ENCODE assay signal across 8 cellular contexts in the genomic region with DNA sequence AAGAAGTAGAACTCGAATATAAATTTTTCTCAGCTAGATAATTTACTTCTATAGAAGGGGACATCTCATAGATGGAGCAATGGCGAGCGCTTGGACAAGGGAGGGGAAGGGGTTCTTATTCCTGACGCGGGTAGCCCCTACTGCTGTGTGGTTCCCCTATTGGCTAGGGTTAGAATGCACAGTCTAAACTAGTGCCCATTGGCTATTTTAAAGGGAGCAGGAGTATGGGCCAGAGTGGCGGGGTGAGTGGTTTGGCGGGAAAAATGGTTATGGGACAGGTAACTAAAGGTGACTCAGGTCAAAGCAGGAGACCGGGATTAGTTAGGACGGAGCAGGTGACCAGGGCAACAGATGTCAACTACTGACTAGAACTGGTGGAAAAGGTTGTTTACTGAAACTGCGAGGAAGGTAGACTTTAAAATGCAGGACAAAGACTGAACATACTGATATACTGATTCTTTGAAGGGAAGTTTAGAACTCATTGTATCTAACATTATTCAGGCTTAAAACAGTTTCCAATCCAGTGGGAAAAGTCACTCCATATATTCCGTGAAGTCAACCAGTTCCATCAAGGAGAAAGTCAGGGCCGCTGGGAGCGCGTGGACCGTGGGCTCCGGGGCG. TPM values are rescaled to one million over a fixed set of nuclear protein-coding genes. Genes with fewer than 3 reads are reported as not detected.
DNase-seq lines count a peak whose midpoint lies in the region; ATAC-seq, FAIRE-seq and TF ChIP-seq lines count a peak whose summit lies in the region.

No MANE protein-coding gene starts in this region.

- H3K4me3 Mint-ChIP-seq in activated CD4-positive, alpha-beta T cell treated with anti-CD3 and anti-CD28 coated beads, Interleukin-2, amount 10 ng/mL, durations not matched to agents 24 days and 14 days: peak overlapping the region; percentile 82
- peak overlapping the region; percentile 86 to 89 for H3K4me3 Mint-ChIP-seq in stimulated activated naive CD8-positive, alpha-beta T cell treated with anti-CD3 and anti-CD28 coated beads, Interleukin-15, amount 100 ng/mL, for 72 hours

- ATAC-seq in stimulated activated naive CD8-positive, alpha-beta T cell treated with anti-CD3 and anti-CD28 coated beads, Interleukin-15, amount 100 ng/mL, for 72 hours: no peak

- H3K9me3 Mint-ChIP-seq in activated CD4-positive, alpha-beta T cell treated with anti-CD3 and anti-CD28 coated beads, Interleukin-2, amount 10 ng/mL, durations not matched to agents 24 days and 14 days: no peaks in the 10 kb centered on the region
- no peaks in the 10 kb centered on the region for H3K9me3 Mint-ChIP-seq in stimulated activated naive CD8-positive, alpha-beta T cell treated with anti-CD3 and anti-CD28 coated beads, Interleukin-15, amount 100 ng/mL, for 72 hours

- peak; percentile 70 for DNase-seq in activated CD4-positive, alpha-beta T cell treated with anti-CD3 and anti-CD28 coated beads, Interleukin-2, amount 10 ng/mL, durations not matched to agents 24 days and 14 days
- DNase-seq in activated CD4-positive, alpha-beta T cell treated with anti-CD3 and anti-CD28 coated beads for 1 hour: no peak
- peak; percentile 81 for DNase-seq in NCI-H2227 (lab: John Stamatoyannopoulos, UW; ENCODE audit: unreplicated experiment)
- no peak for DNase-seq in ascending aorta (ENCODE audit: low spot score in 2 of 2)
- DNase-seq in kidney: no peak
- peak in 1 of 2 donors; percentile 31 for DNase-seq in stimulated activated naive CD8-positive, alpha-beta T cell treated with anti-CD3 and anti-CD28 coated beads, Interleukin-15, amount 100 ng/mL, for 72 hours
- no peak for DNase-seq in NCI-H524 (lab: John Stamatoyannopoulos, UW)
- DNase-seq in DMS 273 (lab: John Stamatoyannopoulos, UW; ENCODE audit: unreplicated experiment): no peak

- H3K4me3 ChIP-seq in ascending aorta (peak overlapping the region; percentile 81), kidney (ENCODE audit: low read length in 2 of 2) (peak overlapping the region; percentile 66 to 79)

- H3K9me3 ChIP-seq in ascending aorta: no peaks in the 10 kb centered on the region
- no peaks in the 10 kb centered on the region for H3K9me3 ChIP-seq in kidney (ENCODE audit: control insufficient read depth in 1 of 2, low read length in 2 of 2)

- H3K27ac ChIP-seq in ascending aorta (peak overlapping the region; percentile 85 to 93), kidney (ENCODE audit: low read depth in 2 of 2, low read length in 2 of 2) (peak overlapping the region in 1 of 2 donors; percentile 88)

- H3K27me3 ChIP-seq in ascending aorta: no peaks in the 10 kb centered on the region

- intact Hi-C loops in activated CD4-positive, alpha-beta T cell treated with anti-CD3 and anti-CD28 coated beads, Interleukin-2, amount 10 ng/mL, durations not matched to agents 24 days and 14 days (cut with micrococcal nuclease): loop anchor here (5.0 kb wide), 1 partner anchor 104 kb away; a partner anchor contains a TSS
- intact Hi-C loops in ascending aorta (cut with DNase I): loop anchor here (1.0 to 10.0 kb wide), 4 partner anchors 40 to 396 kb away; a partner anchor contains a TSS
- intact Hi-C loops in kidney (cut with DNase I): no loop called here

- H3K36me3 Mint-ChIP-seq in activated CD4-positive, alpha-beta T cell treated with anti-CD3 and anti-CD28 coated beads, Interleukin-2, amount 10 ng/mL, durations not matched to agents 24 days and 14 days (ENCODE audit: low read depth): peaks cover 5% of the 10 kb centered on the region

- H3K4me1 ChIP-seq in ascending aorta (peaks cover 0 to 7% of the 10 kb centered on the region in 2 donors), kidney (ENCODE audit: control insufficient read depth in 1 of 2, insufficient read depth in 1 of 2, low read depth in 1 of 2, low read length in 2 of 2) (peaks cover 3 to 4% of the 10 kb centered on the region in 2 donors)

- H3K36me3 ChIP-seq in ascending aorta: no peaks in the 10 kb centered on the region
- H3K36me3 ChIP-seq in kidney (ENCODE audit: control insufficient read depth in 1 of 2, insufficient read depth in 2 of 2, low read length in 2 of 2): peaks cover 0 to 2% of the 10 kb centered on the region in 2 donors

- peak overlapping the region; percentile 84 for H3K27ac Mint-ChIP-seq in activated CD4-positive, alpha-beta T cell treated with anti-CD3 and anti-CD28 coated beads, Interleukin-2, amount 10 ng/mL, durations not matched to agents 24 days and 14 days
- peak overlapping the region; percentile 94 to 97 for H3K27ac Mint-ChIP-seq in stimulated activated naive CD8-positive, alpha-beta T cell treated with anti-CD3 and anti-CD28 coated beads, Interleukin-15, amount 100 ng/mL, for 72 hours

- no peaks in the 10 kb centered on the region for H3K27me3 Mint-ChIP-seq in activated CD4-positive, alpha-beta T cell treated with anti-CD3 and anti-CD28 coated beads, Interleukin-2, amount 10 ng/mL, durations not matched to agents 24 days and 14 days
- no peaks in the 10 kb centered on the region for H3K27me3 Mint-ChIP-seq in stimulated activated naive CD8-positive, alpha-beta T cell treated with anti-CD3 and anti-CD28 coated beads, Interleukin-15, amount 100 ng/mL, for 72 hours

- FAIRE-seq in kidney (lab: Jason Lieb, UNC): no peak

- H3K4me1 Mint-ChIP-seq in activated CD4-positive, alpha-beta T cell treated with anti-CD3 and anti-CD28 coated beads, Interleukin-2, amount 10 ng/mL, durations not matched to agents 24 days and 14 days: peaks cover 8% of the 10 kb centered on the region
- H3K4me1 Mint-ChIP-seq in stimulated activated naive CD8-positive, alpha-beta T cell treated with anti-CD3 and anti-CD28 coated beads, Interleukin-15, amount 100 ng/mL, for 72 hours: peaks cover 16% of the 10 kb centered on the region

- peak overlapping the region; percentile 69 to 73 for H3K9ac ChIP-seq in kidney (ENCODE audit: low read length in 2 of 2)

- no peak for TF ChIP-seq CTCF in ascending aorta (IDR thresholded peaks at IDR 0.05)
- TF ChIP-seq CTCF in kidney (IDR thresholded peaks at IDR 0.05; ENCODE audit: borderline replicate concordance, extremely low read depth, insufficient read depth): no peak

RNA-seq across cellular contexts. Expression of a gene that starts 0.9 kb away (rescaled TPM):
- total RNA-seq in activated CD4-positive, alpha-beta T cell treated with anti-CD3 and anti-CD28 coated beads, Interleukin-2, amount 10 ng/mL, durations not matched to agents 24 days and 14 days: 102 and 107 TPM in 2 replicates
- 46.3 TPM for total RNA-seq in ascending aorta
- 19.1 TPM for total RNA-seq in kidney
- polyA plus RNA-seq in kidney (ENCODE audit: insufficient read depth, low read depth, low replicate concordance): 17.5 TPM

RNA-seq across cellular contexts. Expression of a gene that starts 29.4 kb away (rescaled TPM):
- total RNA-seq in activated CD4-positive, alpha-beta T cell treated with anti-CD3 and anti-CD28 coated beads, Interleukin-2, amount 10 ng/mL, durations not matched to agents 24 days and 14 days: 0.52 TPM in 1 of 2 replicates, not detected in the other
- not detected for total RNA-seq in ascending aorta
- 1.9 TPM for total RNA-seq in kidney
- polyA plus RNA-seq in kidney (ENCODE audit: insufficient read depth, low read depth, low replicate concordance): 1.7 TPM

RNA-seq across cellular contexts. Expression of a gene that starts 39.5 kb away (rescaled TPM):
- 98.0 and 98.5 TPM in 2 replicates for total RNA-seq in activated CD4-positive, alpha-beta T cell treated with anti-CD3 and anti-CD28 coated beads, Interleukin-2, amount 10 ng/mL, durations not matched to agents 24 days and 14 days
- total RNA-seq in ascending aorta (14.2 TPM), kidney (28.8 TPM)
- 13.3 TPM for polyA plus RNA-seq in kidney (ENCODE audit: insufficient read depth, low read depth, low replicate concordance)

Comparison
In these comparisons a context has a peak if more than half of its experiments do, and no peak if none do; other contexts are left out.
1. DNase-seq: peak in activated CD4-positive, alpha-beta T cell treated with anti-CD3 and anti-CD28 coated beads, Interleukin-2, amount 10 ng/mL, durations not matched to agents 24 days and 14 days (single experiment) and NCI-H2227 (single experiment); none in activated CD4-positive, alpha-beta T cell treated with anti-CD3 and anti-CD28 coated beads for 1 hour (single experiment), ascending aorta (0 of 2), kidney (single experiment), NCI-H524 (0 of 2) and DMS 273 (single experiment).